Comparison of ENCODE assay signal across 25 cellular contexts in the genomic region with DNA sequence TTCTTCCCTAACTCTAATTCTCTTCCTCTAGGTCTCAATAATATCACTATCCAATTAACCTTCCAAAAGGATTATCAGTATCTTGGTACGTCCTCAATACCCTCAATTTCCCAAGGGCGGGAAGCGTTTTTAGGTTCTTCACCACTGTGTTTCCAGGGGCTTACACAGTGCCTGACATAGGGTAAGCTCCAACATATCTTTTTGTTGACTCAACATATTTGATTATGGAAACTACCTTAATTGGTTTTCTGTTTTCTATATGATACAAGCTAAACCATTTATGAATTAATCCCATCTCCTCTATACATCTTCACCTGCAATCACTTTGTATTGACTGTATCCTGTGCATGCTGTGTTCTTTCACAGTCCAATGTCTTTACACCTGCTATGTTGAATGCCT.
"Had no signal": no experiment of that assay in that cellular context is flagged by ENCODE, and none has a peak within 500 bp of the region (broad histone marks: within the 10 kb centered on the region; RNA-seq: fewer than 3 reads in every experiment).

No MANE protein-coding gene starts in this region.

- FAIRE-seq: small intestine, urothelium cell line had no signal

- H3K9me3 ChIP-seq: ovary, psoas muscle, thoracic aorta, thyroid gland, tibial nerve, vagina had no signal

- H3K4me1 ChIP-seq: neural progenitor cell, parathyroid adenoma, psoas muscle, stomach, thyroid gland, tibial nerve, upper lobe of left lung, vagina had no signal

- H3K79me2 ChIP-seq: parathyroid adenoma had no signal

- H3K4me2 ChIP-seq: neural progenitor cell had no signal

- H3K4me3 ChIP-seq: neural progenitor cell, ovary, psoas muscle, stomach, thoracic aorta, thyroid gland, tibial nerve, upper lobe of left lung, vagina had no signal

- H2AFZ ChIP-seq: neural progenitor cell, parathyroid adenoma had no signal

- H3K27ac ChIP-seq: neural progenitor cell, ovary, parathyroid adenoma, psoas muscle, stomach, thoracic aorta, thyroid gland, tibial nerve, upper lobe of left lung, vagina had no signal

- H3K27me3 ChIP-seq: neural progenitor cell, stomach, thyroid gland, tibial nerve, upper lobe of left lung, vagina had no signal

- H3K9ac ChIP-seq: neural progenitor cell, parathyroid adenoma had no signal

- DNase-seq: natural killer cell; occipital lobe; ovary; posterior cingulate gyrus; psoas muscle; right cardiac atrium; small intestine; stimulated activated CD4-positive, alpha-beta T cell treated with anti-CD3 and anti-CD28 coated beads, Interleukin-15, amount 100 ng/mL, for 24 hours; stimulated activated CD4-positive, alpha-beta T cell treated with anti-CD3 and anti-CD28 coated beads, Interleukin-2, amount 100 ng/mL, for 24 hours; stimulated activated CD4-positive, alpha-beta T cell treated with anti-CD3 and anti-CD28 coated beads, Interleukin-2, amount 100 ng/mL, for 48 hours; stimulated activated CD4-positive, alpha-beta T cell treated with anti-CD3 and anti-CD28 coated beads, Interleukin-4, amount 100 ng/mL, for 24 hours; stimulated activated naive B cell treated with anti-CD40 and anti-IgM and Interleukin-4, amounts not matched to agents 10 μg/mL and 1 μg/mL and 100 μg/mL, for 72 hours; stimulated activated naive CD4-positive, alpha-beta T cell treated with Interleukin-2 at 50 U/mL for 16 hours; stomach; thyroid gland; trophoblast cell; upper lobe of left lung had no signal

- ATAC-seq: natural killer cell; psoas muscle; right cardiac atrium; sciatic nerve; stimulated activated effector memory CD8-positive, alpha-beta T cell treated with anti-CD3 and anti-CD28 coated beads, Interleukin-12 subunit alpha, Interleukin-12 subunit beta, amount 100 ng/mL, for 72 hours; stimulated activated naive B cell treated with anti-CD40 and anti-IgM and Interleukin-4, amounts not matched to agents 10 μg/mL and 1 μg/mL and 100 μg/mL, for 72 hours had no signal

- H3K36me3 ChIP-seq: neural progenitor cell, ovary, stomach, thoracic aorta, thyroid gland, tibial nerve, upper lobe of left lung, vagina had no signal
